Comparison of ENCODE assay signal across 15 cellular contexts in the genomic region with DNA sequence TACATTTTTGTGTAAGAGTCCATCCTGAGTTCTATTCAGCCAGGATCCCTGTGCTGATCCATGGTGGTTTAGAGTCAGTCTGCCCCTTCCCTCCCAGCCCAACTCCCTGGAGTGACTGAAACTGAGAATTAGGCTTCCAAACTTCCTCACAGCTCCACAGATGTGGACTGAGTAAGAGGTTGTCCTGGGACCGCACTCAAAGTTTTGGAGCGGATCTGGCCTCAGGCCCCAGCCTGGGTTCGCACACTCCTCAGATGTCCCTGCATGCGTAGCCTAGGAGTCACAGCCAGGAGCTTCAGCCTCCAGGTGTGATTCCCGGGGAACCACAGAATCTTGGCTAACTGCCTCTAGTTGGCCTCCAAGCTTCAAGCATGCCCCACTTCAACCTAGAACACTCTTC.
DNase-seq lines count a peak whose midpoint lies in the region; ATAC-seq and TF ChIP-seq lines count a peak whose summit lies in the region.
"Had no signal": no experiment of that assay in that cellular context is flagged by ENCODE, and none has a peak within 500 bp of the region (broad histone marks: within the 10 kb centered on the region; RNA-seq: fewer than 3 reads in every experiment).

No MANE protein-coding gene starts in this region.

- peaks cover 12% of the 10 kb centered on the region for H3K4me1 Mint-ChIP-seq in GM23338
- H3K4me1 Mint-ChIP-seq: CD4-positive, alpha-beta memory T cell had no signal

- no peaks in the 10 kb centered on the region for H3K36me3 Mint-ChIP-seq in GM23338 (ENCODE audit: low read depth)
- H3K36me3 Mint-ChIP-seq: CD4-positive, alpha-beta memory T cell had no signal

- 70 to 93% (median 84%) methylated on average over 5 of the region's 5 CpGs for WGBS in heart left ventricle, 4 donors
- 70 to 73% (median 71%) methylated on average over 5 of the region's 5 CpGs for WGBS in psoas muscle, 3 donors

- H3K4me1 ChIP-seq in heart left ventricle (peaks cover 0 to 11% (median 3%) of the 10 kb centered on the region in 12 donors), GM23338 (ENCODE audit: insufficient read depth) (peaks cover 8% of the 10 kb centered on the region; the same call in 1 of the 2 replicates), psoas muscle (no peaks in the 10 kb centered on the region)
- H3K4me1 ChIP-seq: Caco-2, HAP-1 had no signal

- H3K27ac Mint-ChIP-seq in GM23338 = no peak overlapping the region
- H3K27ac Mint-ChIP-seq: CD4-positive, alpha-beta memory T cell; HFFc6 had no signal

- H3F3A ChIP-seq in GM23338 (replicated peaks; ENCODE audit: low read depth) = no peaks in the 10 kb centered on the region

- intact Hi-C loops in heart left ventricle (cut with DNase I) = loop anchor here in 9 of 10 donors (5.0 to 10.0 kb wide), 7 partner anchors 141 to 751 kb away; a partner anchor contains a TSS
- intact Hi-C loops in left cardiac atrium (cut with DNase I) = loop anchor here in 1 of 2 donors (10.0 kb wide), 2 partner anchors 719 to 749 kb away; no protein-coding TSS in a partner anchor
- intact Hi-C loops in psoas muscle (cut with DNase I) = no loop called here

- H3K9me3 Mint-ChIP-seq in GM23338 = no peaks in the 10 kb centered on the region
- H3K9me3 Mint-ChIP-seq: HFFc6 had no signal

- H3K4me3 ChIP-seq in heart left ventricle = no peak overlapping the region
- H3K4me3 ChIP-seq in GM23338 = no peak overlapping the region
- no peak overlapping the region for H3K4me3 ChIP-seq in psoas muscle
- H3K4me3 ChIP-seq: HAP-1 had no signal

- TF ChIP-seq POLR2A in heart left ventricle (IDR thresholded peaks at IDR 0.05) = no peak

- 0 out of 2 replicates have a peak, but pooled peaks cover 4% of the 10 kb centered on the region for H3K9me2 ChIP-seq in GM23338 (ENCODE audit: insufficient read depth)

- H3K9me3 ChIP-seq in heart left ventricle (peaks cover 0 to 7% (median 0%) of the 10 kb centered on the region in 12 donors), psoas muscle (no peaks in the 10 kb centered on the region)
- H3K9me3 ChIP-seq: Caco-2, HAP-1 had no signal

- H3K27ac ChIP-seq in heart left ventricle (no peak overlapping the region), GM23338 (ENCODE audit: low read depth) (no peak overlapping the region), VCaP (peak overlapping the region; percentile 91; the same call in 1 of the 2 replicates), psoas muscle (no peak overlapping the region)

- DNase-seq in heart left ventricle (peak in 3 of 5 donors; percentile 11 to 51 (median 24)), left cardiac atrium (no peak), GM23338 (ENCODE audit: low spot score) (no peak), psoas muscle (peak in 1 of 2 donors; percentile 66), NCI-H2107 (lab: John Stamatoyannopoulos, UW) (no peak), COLO829 (ENCODE audit: low spot score) (no peak)
- DNase-seq: C1 segment of cervical spinal cord; Caco-2; CD4-positive, alpha-beta memory T cell; DMS153; DND-41; GOT3; HFFc6 had no signal

- no peaks in the 10 kb centered on the region for H4K20me1 ChIP-seq in GM23338 (replicated peaks; ENCODE audit: insufficient read depth)

- H3K4me3 Mint-ChIP-seq in GM23338 = no peak overlapping the region
- H3K4me3 Mint-ChIP-seq: CD4-positive, alpha-beta memory T cell; HFFc6 had no signal

- H3K79me2 ChIP-seq in GM23338 (replicated peaks; ENCODE audit: insufficient read depth) = no peaks in the 10 kb centered on the region

- H3K36me3 ChIP-seq in heart left ventricle (no peaks in the 10 kb centered on the region), GM23338 (ENCODE audit: insufficient read depth) (no peaks in the 10 kb centered on the region), psoas muscle (ENCODE audit: insufficient read depth in 1 of 2, low read depth in 1 of 2) (no peaks in the 10 kb centered on the region)
- H3K36me3 ChIP-seq: HAP-1 had no signal

- TF ChIP-seq CTCF in heart left ventricle (IDR thresholded peaks at IDR 0.05) (no peak), GM23338 (conservative IDR thresholded peaks at IDR 0.05; ENCODE audit: low read depth in 2 of 2) (no peak), VCaP (conservative IDR thresholded peaks at IDR 0.05) (no peak), psoas muscle (IDR thresholded peaks at IDR 0.05) (no peak)

- H3K27me3 Mint-ChIP-seq in GM23338 (ENCODE audit: insufficient read depth, low read depth, poor library complexity) = peaks cover 4% of the 10 kb centered on the region

- H3K27me3 ChIP-seq in heart left ventricle (no peaks in the 10 kb centered on the region), GM23338 (ENCODE audit: insufficient read depth) (no peaks in the 10 kb centered on the region), psoas muscle (ENCODE audit: insufficient read depth in 3 of 3, low read length in 2 of 3) (no peaks in the 10 kb centered on the region)

- peak overlapping the region; percentile 63; the same call in 1 of the 2 replicates for H2AFZ ChIP-seq in GM23338

- ATAC-seq in heart left ventricle (peak in 3 of 4 donors; percentile 41 to 63 (median 55)), left cardiac atrium (no peak), GM23338 (no peak), psoas muscle (peak in 3 of 4 donors; percentile 20 to 62 (median 35))

- H3K4me2 ChIP-seq in GM23338 = no peak overlapping the region

TF ChIP-seq in GM23338, 12 proteins besides CTCF, POLR2A, EP300 and RAD21 (continues in another document):
- TF ChIP-seq, protein P1, sequence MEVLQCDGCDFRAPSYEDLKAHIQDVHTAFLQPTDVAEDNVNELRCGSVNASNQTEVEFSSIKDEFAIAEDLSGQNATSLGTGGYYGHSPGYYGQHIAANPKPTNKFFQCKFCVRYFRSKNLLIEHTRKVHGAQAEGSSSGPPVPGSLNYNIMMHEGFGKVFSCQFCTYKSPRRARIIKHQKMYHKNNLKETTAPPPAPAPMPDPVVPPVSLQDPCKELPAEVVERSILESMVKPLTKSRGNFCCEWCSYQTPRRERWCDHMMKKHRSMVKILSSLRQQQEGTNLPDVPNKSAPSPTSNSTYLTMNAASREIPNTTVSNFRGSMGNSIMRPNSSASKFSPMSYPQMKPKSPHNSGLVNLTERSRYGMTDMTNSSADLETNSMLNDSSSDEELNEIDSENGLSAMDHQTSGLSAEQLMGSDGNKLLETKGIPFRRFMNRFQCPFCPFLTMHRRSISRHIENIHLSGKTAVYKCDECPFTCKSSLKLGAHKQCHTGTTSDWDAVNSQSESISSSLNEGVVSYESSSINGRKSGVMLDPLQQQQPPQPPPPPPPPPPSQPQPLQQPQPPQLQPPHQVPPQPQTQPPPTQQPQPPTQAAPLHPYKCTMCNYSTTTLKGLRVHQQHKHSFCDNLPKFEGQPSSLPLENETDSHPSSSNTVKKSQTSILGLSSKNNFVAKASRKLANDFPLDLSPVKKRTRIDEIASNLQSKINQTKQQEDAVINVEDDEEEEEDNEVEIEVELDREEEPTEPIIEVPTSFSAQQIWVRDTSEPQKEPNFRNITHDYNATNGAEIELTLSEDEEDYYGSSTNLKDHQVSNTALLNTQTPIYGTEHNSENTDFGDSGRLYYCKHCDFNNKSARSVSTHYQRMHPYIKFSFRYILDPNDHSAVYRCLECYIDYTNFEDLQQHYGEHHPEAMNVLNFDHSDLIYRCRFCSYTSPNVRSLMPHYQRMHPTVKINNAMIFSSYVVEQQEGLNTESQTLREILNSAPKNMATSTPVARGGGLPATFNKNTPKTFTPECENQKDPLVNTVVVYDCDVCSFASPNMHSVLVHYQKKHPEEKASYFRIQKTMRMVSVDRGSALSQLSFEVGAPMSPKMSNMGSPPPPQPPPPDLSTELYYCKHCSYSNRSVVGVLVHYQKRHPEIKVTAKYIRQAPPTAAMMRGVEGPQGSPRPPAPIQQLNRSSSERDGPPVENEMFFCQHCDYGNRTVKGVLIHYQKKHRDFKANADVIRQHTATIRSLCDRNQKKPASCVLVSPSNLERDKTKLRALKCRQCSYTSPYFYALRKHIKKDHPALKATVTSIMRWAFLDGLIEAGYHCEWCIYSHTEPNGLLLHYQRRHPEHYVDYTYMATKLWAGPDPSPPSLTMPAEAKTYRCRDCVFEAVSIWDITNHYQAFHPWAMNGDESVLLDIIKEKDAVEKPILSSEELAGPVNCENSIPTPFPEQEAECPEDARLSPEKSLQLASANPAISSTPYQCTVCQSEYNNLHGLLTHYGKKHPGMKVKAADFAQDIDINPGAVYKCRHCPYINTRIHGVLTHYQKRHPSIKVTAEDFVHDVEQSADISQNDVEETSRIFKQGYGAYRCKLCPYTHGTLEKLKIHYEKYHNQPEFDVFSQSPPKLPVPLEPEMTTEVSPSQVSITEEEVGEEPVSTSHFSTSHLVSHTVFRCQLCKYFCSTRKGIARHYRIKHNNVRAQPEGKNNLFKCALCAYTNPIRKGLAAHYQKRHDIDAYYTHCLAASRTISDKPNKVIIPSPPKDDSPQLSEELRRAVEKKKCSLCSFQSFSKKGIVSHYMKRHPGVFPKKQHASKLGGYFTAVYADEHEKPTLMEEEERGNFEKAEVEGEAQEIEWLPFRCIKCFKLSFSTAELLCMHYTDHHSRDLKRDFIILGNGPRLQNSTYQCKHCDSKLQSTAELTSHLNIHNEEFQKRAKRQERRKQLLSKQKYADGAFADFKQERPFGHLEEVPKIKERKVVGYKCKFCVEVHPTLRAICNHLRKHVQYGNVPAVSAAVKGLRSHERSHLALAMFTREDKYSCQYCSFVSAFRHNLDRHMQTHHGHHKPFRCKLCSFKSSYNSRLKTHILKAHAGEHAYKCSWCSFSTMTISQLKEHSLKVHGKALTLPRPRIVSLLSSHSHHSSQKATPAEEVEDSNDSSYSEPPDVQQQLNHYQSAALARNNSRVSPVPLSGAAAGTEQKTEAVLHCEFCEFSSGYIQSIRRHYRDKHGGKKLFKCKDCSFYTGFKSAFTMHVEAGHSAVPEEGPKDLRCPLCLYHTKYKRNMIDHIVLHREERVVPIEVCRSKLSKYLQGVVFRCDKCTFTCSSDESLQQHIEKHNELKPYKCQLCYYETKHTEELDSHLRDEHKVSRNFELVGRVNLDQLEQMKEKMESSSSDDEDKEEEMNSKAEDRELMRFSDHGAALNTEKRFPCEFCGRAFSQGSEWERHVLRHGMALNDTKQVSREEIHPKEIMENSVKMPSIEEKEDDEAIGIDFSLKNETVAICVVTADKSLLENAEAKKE (CRISPR knock-in tag; IDR thresholded peaks at IDR 0.05) = no peak
- no peak for TF ChIP-seq EZH2phosphoT487 (IDR thresholded peaks at IDR 0.05; ENCODE audit: unreplicated experiment)
- TF ChIP-seq CREB1 (CRISPR knock-in tag; IDR thresholded peaks at IDR 0.05; ENCODE audit: low read depth) = no peak
- TF ChIP-seq ZNF331 (CRISPR knock-in tag; IDR thresholded peaks at IDR 0.05; ENCODE audit: low read depth) = no peak
- no peak for TF ChIP-seq JUNB (IDR thresholded peaks at IDR 0.05; ENCODE audit: unreplicated experiment)
- TF ChIP-seq, protein P2, sequence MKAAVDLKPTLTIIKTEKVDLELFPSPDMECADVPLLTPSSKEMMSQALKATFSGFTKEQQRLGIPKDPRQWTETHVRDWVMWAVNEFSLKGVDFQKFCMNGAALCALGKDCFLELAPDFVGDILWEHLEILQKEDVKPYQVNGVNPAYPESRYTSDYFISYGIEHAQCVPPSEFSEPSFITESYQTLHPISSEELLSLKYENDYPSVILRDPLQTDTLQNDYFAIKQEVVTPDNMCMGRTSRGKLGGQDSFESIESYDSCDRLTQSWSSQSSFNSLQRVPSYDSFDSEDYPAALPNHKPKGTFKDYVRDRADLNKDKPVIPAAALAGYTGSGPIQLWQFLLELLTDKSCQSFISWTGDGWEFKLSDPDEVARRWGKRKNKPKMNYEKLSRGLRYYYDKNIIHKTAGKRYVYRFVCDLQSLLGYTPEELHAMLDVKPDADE (IDR thresholded peaks at IDR 0.05) = no peak

Comparison
In these comparisons a context has a peak if more than half of its experiments do, and no peak if none do; other contexts are left out.
1. ATAC-seq: peak in heart left ventricle (3 of 4) and psoas muscle (3 of 4); none in left cardiac atrium (0 of 2) and GM23338 (single experiment).
2. DNase-seq: peak in heart left ventricle (3 of 5); none in left cardiac atrium (single experiment), GM23338 (single experiment), NCI-H2107 (single experiment) and COLO829 (single experiment).
3. intact Hi-C loops: an anchor here in heart left ventricle (5.0 to 10.0 kb wide); none called in psoas muscle.